In the genomic region with DNA sequence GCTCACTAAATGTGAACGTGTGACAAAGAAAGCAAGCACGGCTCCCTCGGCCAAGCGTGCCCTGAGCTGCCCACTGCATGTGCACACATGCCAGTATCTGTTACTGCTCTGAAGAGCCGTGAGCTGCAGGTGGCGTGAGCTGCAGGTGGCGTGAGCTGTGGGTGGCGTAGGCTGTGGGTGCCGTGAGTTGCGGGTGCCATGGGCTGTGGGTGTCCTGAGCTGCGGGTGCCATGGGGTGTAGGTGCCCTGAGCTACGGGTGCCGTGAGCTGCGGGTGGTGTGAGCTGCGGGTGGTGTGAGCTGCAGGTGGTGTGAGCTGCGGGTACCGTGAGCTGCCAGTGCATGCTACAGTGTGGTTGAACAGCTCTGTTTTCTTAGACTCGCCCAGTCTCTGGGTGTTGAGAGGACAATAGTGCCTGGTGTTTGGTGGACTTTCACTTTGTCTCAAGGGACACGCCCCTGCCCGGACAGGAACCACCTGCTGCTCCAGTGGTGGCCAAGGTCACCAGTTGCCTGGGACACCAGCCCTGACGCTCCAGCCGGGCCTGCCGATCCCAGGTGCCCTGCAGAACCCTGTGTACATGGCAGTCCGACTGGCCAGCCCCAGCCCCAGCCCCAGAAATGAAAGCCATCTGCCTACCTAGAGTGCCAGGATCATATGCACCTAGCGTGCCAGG, we compare ENCODE assay signal across 1 cellular context.
TF ChIP-seq lines count a peak whose summit lies in the region.

No MANE protein-coding gene starts in this region.

TF ChIP-seq in HepG2, 621 proteins besides CTCF, POLR2A, EP300 and RAD21 (continued from another document and continues in another):
- TF ChIP-seq, protein P1, sequence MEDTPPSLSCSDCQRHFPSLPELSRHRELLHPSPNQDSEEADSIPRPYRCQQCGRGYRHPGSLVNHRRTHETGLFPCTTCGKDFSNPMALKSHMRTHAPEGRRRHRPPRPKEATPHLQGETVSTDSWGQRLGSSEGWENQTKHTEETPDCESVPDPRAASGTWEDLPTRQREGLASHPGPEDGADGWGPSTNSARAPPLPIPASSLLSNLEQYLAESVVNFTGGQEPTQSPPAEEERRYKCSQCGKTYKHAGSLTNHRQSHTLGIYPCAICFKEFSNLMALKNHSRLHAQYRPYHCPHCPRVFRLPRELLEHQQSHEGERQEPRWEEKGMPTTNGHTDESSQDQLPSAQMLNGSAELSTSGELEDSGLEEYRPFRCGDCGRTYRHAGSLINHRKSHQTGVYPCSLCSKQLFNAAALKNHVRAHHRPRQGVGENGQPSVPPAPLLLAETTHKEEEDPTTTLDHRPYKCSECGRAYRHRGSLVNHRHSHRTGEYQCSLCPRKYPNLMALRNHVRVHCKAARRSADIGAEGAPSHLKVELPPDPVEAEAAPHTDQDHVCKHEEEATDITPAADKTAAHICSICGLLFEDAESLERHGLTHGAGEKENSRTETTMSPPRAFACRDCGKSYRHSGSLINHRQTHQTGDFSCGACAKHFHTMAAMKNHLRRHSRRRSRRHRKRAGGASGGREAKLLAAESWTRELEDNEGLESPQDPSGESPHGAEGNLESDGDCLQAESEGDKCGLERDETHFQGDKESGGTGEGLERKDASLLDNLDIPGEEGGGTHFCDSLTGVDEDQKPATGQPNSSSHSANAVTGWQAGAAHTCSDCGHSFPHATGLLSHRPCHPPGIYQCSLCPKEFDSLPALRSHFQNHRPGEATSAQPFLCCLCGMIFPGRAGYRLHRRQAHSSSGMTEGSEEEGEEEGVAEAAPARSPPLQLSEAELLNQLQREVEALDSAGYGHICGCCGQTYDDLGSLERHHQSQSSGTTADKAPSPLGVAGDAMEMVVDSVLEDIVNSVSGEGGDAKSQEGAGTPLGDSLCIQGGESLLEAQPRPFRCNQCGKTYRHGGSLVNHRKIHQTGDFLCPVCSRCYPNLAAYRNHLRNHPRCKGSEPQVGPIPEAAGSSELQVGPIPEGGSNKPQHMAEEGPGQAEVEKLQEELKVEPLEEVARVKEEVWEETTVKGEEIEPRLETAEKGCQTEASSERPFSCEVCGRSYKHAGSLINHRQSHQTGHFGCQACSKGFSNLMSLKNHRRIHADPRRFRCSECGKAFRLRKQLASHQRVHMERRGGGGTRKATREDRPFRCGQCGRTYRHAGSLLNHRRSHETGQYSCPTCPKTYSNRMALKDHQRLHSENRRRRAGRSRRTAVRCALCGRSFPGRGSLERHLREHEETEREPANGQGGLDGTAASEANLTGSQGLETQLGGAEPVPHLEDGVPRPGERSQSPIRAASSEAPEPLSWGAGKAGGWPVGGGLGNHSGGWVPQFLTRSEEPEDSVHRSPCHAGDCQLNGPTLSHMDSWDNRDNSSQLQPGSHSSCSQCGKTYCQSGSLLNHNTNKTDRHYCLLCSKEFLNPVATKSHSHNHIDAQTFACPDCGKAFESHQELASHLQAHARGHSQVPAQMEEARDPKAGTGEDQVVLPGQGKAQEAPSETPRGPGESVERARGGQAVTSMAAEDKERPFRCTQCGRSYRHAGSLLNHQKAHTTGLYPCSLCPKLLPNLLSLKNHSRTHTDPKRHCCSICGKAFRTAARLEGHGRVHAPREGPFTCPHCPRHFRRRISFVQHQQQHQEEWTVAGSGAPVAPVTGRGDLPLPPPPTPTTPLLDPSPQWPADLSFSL (CRISPR knock-in tag; IDR thresholded peaks at IDR 0.05): no peak
- TF ChIP-seq SP140L (CRISPR knock-in tag; IDR thresholded peaks at IDR 0.05; ENCODE audit: borderline replicate concordance) (no peak), ZNF3 (CRISPR knock-in tag; IDR thresholded peaks at IDR 0.05) (no peak), RFXAP (CRISPR knock-in tag; IDR thresholded peaks at IDR 0.05; ENCODE audit: borderline replicate concordance) (peak; percentile 50; the same call in 1 of the 2 replicates), ZBTB7A (CRISPR knock-in tag; IDR thresholded peaks at IDR 0.05) (peak; percentile 63; the same call in 1 of the 2 replicates), ESRRA (CRISPR knock-in tag; IDR thresholded peaks at IDR 0.05; ENCODE audit: low read depth) (peak; percentile 72; the same call in 1 of the 2 replicates), ZNF678 (CRISPR knock-in tag; IDR thresholded peaks at IDR 0.05) (no peak), MXD4 (CRISPR knock-in tag; IDR thresholded peaks at IDR 0.05) (no peak), SOX13 (IDR thresholded peaks at IDR 0.05) (peak; percentile 33; the same call in 1 of the 2 replicates), SOX13 (CRISPR knock-in tag; conservative IDR thresholded peaks at IDR 0.05 in 1 of 2, IDR thresholded peaks at IDR 0.05 in 1 of 2) (peak in 1 of 2 experiments; percentile 94; a peak in 2 of 4 replicates), RFX1 (IDR thresholded peaks at IDR 0.05) (peak; percentile 84), CENPX (CRISPR knock-in tag; IDR thresholded peaks at IDR 0.05) (no peak), ZNF619 (CRISPR knock-in tag; IDR thresholded peaks at IDR 0.05) (no peak), MYNN (CRISPR knock-in tag; IDR thresholded peaks at IDR 0.05; ENCODE audit: low read depth) (no peak), ZNF552 (CRISPR knock-in tag; IDR thresholded peaks at IDR 0.05; ENCODE audit: borderline replicate concordance) (no peak), PRPF4 (IDR thresholded peaks at IDR 0.05; ENCODE audit: low read depth, low read length, poor library complexity, severe bottlenecking) (no peak), PCBP1 (IDR thresholded peaks at IDR 0.05; ENCODE audit: borderline replicate concordance, low read depth, low read length) (no peak), MLLT10 (CRISPR knock-in tag; IDR thresholded peaks at IDR 0.05) (no peak)
- TF ChIP-seq, protein P2, sequence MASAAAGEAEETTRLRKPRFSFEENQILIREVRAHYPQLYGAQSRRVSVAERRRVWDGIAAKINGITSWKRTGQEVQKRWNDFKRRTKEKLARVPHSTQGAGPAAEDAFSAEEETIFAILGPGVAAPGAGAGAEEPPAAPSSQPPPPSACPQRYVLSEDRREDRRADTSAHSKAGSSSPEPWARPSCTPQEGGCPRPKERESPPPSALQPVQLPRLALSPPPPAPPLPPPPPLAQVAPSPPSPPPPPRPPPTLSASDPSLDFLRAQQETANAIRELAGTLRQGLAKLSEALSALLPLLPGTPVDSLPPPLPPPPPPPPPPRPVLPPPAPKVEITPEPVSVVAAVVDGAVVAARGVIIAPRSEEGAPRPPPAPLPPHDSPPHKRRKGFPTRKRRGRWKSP (CRISPR knock-in tag; IDR thresholded peaks at IDR 0.05): peak; percentile 24; the same call in 1 of the 2 replicates
- TF ChIP-seq, protein P3, sequence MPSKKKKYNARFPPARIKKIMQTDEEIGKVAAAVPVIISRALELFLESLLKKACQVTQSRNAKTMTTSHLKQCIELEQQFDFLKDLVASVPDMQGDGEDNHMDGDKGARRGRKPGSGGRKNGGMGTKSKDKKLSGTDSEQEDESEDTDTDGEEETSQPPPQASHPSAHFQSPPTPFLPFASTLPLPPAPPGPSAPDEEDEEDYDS (CRISPR knock-in tag; IDR thresholded peaks at IDR 0.05): 0 out of 2 replicates have a peak, but pooled peaks have one; percentile 34
- TF ChIP-seq, protein P4, sequence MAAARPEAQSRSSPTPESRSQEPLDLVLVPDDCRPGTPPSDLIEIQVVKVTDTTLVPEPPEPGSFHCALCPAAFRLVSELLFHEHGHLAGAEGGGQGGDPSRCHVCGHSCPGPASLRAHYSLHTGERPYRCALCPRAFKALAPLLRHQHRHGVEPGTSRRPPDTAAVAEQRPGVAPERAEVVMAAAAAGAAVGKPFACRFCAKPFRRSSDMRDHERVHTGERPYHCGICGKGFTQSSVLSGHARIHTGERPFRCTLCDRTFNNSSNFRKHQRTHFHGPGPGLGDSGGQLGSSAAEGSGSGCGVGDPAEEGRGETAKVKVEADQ (CRISPR knock-in tag; IDR thresholded peaks at IDR 0.05; ENCODE audit: borderline replicate concordance): no peak
- TF ChIP-seq, protein P5, sequence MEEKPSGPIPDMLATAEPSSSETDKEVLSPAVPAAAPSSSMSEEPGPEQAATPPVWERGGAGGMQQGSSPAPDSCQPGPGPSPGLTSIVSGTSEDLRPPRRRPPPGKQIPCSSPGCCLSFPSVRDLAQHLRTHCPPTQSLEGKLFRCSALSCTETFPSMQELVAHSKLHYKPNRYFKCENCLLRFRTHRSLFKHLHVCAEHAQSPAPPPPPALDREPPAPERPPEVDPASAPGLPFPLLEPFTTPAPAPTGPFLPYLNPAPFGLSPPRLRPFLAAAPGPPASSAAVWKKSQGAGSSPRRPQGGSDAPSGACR (CRISPR knock-in tag; IDR thresholded peaks at IDR 0.05): no peak
- TF ChIP-seq, protein P6, sequence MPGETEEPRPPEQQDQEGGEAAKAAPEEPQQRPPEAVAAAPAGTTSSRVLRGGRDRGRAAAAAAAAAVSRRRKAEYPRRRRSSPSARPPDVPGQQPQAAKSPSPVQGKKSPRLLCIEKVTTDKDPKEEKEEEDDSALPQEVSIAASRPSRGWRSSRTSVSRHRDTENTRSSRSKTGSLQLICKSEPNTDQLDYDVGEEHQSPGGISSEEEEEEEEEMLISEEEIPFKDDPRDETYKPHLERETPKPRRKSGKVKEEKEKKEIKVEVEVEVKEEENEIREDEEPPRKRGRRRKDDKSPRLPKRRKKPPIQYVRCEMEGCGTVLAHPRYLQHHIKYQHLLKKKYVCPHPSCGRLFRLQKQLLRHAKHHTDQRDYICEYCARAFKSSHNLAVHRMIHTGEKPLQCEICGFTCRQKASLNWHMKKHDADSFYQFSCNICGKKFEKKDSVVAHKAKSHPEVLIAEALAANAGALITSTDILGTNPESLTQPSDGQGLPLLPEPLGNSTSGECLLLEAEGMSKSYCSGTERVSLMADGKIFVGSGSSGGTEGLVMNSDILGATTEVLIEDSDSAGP (CRISPR knock-in tag; IDR thresholded peaks at IDR 0.05; ENCODE audit: borderline replicate concordance): peak; percentile 55; the same call in 1 of the 2 replicates
- TF ChIP-seq, protein P7, sequence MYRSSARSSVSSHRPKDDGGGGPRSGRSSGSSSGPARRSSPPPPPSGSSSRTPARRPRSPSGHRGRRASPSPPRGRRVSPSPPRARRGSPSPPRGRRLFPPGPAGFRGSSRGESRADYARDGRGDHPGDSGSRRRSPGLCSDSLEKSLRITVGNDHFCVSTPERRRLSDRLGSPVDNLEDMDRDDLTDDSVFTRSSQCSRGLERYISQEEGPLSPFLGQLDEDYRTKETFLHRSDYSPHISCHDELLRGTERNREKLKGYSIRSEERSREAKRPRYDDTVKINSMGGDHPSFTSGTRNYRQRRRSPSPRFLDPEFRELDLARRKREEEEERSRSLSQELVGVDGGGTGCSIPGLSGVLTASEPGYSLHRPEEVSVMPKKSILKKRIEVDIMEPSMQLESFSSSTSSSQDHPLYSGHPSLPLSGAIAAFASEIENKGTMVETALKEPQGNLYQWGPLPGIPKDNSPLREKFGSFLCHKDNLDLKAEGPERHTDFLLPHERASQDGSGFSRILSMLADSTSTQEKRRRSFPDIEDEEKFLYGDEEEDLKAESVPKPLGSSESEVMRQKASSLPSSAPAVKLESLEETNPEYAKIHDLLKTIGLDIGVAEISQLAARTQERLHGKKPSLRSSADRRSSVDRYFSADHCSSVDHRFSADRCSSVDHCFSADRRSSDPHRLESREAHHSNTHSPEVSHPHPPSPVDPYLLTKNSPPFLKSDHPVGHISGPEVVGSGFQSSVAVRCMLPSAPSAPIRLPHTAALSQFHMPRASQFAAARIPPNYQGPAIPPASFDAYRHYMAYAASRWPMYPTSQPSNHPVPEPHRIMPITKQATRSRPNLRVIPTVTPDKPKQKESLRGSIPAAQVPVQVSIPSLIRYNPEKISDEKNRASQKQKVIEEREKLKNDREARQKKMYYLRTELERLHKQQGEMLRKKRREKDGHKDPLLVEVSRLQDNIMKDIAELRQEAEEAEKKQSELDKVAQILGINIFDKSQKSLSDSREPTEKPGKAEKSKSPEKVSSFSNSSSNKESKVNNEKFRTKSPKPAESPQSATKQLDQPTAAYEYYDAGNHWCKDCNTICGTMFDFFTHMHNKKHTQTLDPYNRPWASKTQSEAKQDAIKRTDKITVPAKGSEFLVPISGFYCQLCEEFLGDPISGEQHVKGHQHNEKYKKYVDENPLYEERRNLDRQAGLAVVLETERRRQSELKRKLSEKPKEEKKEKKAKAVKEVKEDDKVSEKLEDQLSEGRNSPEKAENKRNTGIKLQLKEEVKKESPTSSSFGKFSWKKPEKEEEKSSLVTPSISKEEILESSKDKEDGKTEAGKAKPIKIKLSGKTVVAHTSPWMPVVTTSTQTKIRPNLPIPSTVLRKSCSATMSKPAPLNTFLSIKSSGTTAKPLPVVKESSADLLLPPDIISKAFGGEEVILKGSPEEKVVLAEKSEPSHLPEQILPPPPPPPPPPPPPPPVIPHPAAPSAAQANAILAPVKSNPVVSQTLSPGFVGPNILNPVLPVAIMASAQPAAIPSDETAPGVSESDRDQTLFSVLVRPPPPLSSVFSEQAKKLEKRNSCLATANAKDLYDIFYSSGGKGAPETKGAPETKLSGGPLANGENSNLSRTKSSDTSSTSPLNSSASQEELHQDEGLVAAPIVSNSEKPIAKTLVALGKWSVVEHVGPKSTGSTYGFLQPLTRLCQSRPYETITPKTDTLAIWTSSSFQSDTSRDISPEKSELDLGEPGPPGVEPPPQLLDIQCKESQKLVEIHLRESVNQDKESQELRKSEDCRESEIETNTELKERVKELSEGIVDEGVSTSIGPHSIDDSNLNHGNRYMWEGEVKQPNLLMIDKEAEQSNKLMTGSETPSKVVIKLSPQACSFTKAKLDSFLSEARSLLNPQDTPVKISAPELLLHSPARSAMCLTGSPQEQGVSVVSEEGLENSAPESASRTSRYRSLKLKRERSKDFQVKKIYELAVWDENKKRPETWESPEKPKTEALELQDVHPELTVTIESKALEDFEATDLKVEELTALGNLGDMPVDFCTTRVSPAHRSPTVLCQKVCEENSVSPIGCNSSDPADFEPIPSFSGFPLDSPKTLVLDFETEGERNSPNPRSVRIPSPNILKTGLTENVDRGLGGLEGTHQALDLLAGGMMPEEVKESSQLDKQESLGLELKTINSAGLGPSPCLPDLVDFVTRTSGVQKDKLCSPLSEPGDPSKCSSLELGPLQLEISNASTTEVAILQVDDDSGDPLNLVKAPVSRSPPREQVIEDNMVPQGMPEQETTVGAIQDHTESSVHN (CRISPR knock-in tag; IDR thresholded peaks at IDR 0.05): no peak
- TF ChIP-seq, protein P8, sequence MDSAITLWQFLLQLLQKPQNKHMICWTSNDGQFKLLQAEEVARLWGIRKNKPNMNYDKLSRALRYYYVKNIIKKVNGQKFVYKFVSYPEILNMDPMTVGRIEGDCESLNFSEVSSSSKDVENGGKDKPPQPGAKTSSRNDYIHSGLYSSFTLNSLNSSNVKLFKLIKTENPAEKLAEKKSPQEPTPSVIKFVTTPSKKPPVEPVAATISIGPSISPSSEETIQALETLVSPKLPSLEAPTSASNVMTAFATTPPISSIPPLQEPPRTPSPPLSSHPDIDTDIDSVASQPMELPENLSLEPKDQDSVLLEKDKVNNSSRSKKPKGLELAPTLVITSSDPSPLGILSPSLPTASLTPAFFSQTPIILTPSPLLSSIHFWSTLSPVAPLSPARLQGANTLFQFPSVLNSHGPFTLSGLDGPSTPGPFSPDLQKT (CRISPR knock-in tag; IDR thresholded peaks at IDR 0.05; ENCODE audit: borderline replicate concordance): no peak
- TF ChIP-seq, protein P9, sequence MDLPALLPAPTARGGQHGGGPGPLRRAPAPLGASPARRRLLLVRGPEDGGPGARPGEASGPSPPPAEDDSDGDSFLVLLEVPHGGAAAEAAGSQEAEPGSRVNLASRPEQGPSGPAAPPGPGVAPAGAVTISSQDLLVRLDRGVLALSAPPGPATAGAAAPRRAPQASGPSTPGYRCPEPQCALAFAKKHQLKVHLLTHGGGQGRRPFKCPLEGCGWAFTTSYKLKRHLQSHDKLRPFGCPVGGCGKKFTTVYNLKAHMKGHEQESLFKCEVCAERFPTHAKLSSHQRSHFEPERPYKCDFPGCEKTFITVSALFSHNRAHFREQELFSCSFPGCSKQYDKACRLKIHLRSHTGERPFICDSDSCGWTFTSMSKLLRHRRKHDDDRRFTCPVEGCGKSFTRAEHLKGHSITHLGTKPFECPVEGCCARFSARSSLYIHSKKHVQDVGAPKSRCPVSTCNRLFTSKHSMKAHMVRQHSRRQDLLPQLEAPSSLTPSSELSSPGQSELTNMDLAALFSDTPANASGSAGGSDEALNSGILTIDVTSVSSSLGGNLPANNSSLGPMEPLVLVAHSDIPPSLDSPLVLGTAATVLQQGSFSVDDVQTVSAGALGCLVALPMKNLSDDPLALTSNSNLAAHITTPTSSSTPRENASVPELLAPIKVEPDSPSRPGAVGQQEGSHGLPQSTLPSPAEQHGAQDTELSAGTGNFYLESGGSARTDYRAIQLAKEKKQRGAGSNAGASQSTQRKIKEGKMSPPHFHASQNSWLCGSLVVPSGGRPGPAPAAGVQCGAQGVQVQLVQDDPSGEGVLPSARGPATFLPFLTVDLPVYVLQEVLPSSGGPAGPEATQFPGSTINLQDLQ (CRISPR knock-in tag; IDR thresholded peaks at IDR 0.05): no peak
